Comparison of ENCODE assay signal across 14 cellular contexts in the genomic region with DNA sequence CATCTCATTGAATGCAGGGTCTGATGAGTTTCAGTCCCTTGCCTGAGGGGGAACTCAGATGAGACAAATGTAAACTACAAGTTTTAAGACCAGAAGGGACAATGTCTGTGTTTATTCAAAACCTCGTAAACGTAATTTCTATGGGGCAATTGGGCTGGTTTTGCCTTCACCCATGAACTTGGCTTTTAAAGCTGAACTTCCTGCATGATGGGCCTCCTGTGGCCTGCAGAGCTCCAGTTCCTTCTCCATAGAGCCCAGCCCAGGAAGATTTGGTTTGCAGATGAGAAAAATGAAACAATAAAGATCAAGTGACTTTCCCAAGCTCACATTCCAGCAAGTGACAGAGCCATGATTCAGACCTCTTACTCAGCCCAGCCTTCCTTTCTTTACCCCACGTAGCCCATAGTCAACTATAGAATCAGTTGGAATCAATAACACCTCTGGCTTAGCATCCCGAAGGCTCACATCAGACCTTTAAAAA.
A peak's percentile ranks its signal among the peaks of the same experiment; 100 is the strongest.
DNase-seq lines count a peak whose midpoint lies in the region; ATAC-seq, FAIRE-seq and TF ChIP-seq lines count a peak whose summit lies in the region.
"Had no signal": no experiment of that assay in that cellular context is flagged by ENCODE, and none has a peak within 500 bp of the region (broad histone marks: within the 10 kb centered on the region; RNA-seq: fewer than 3 reads in every experiment).

No MANE protein-coding gene starts in this region.

- H3K27ac Mint-ChIP-seq in astrocyte (ENCODE audit: unreplicated experiment) = peak overlapping the region; percentile 5
- H3K27ac Mint-ChIP-seq: activated naive CD8-positive, alpha-beta T cell treated with anti-CD3 and anti-CD28 coated beads, Interleukin-2, amount 50 U/mL, for 24 hours; CD4-positive, CD25-positive, alpha-beta regulatory T cell; stimulated activated naive CD8-positive, alpha-beta T cell treated with anti-CD3 and anti-CD28 coated beads, Interleukin-15, Interleukin-2, amounts not matched to agents 100 ng/mL and 50 ng/mL, for 24 hours had no signal

- peak overlapping the region; percentile 57 for H2AFZ ChIP-seq in astrocyte (ENCODE audit: low read depth, low read length)

- intact Hi-C loops in aorta (cut with DNase I) = no loop called here

- H3K9me3 Mint-ChIP-seq in astrocyte (ENCODE audit: unreplicated experiment) = no peaks in the 10 kb centered on the region

- DNase-seq in AG04450 (ENCODE audit: low read depth, low spot score) (peak; percentile 24), HS-5 (ENCODE audit: low read depth) (peak; percentile 95), astrocyte (ENCODE audit: low read depth) (peak; percentile 81), iris pigment epithelial cell (ENCODE audit: low read depth) (peak; percentile 80), suprapubic skin (ENCODE audit: low spot score in 2 of 2) (no peak), aorta (no peak)
- DNase-seq in activated CD4-positive, alpha-beta T cell treated with anti-CD3 and anti-CD28 coated beads for 1 hour = no peak
- DNase-seq: activated naive CD8-positive, alpha-beta T cell treated with anti-CD3 and anti-CD28 coated beads, Interleukin-2, amount 50 U/mL, for 24 hours; CD4-positive, CD25-positive, alpha-beta regulatory T cell; NCI-H1694 had no signal

- H3K4me3 Mint-ChIP-seq in astrocyte (ENCODE audit: unreplicated experiment) = no peak overlapping the region
- H3K4me3 Mint-ChIP-seq: activated naive CD8-positive, alpha-beta T cell treated with anti-CD3 and anti-CD28 coated beads, Interleukin-2, amount 50 U/mL, for 24 hours; CD4-positive, CD25-positive, alpha-beta regulatory T cell; stimulated activated naive CD8-positive, alpha-beta T cell treated with anti-CD3 and anti-CD28 coated beads, Interleukin-15, Interleukin-2, amounts not matched to agents 100 ng/mL and 50 ng/mL, for 24 hours had no signal

- peak overlapping the region; percentile 74 for H3K4me2 ChIP-seq in astrocyte (ENCODE audit: low read length)

- no peak overlapping the region for H3K4me3 ChIP-seq in AG04450 (ENCODE audit: low read depth, low read length)
- H3K4me3 ChIP-seq in astrocyte (ENCODE audit: insufficient read depth, low read depth, low read length) = peak overlapping the region; percentile 18
- H3K4me3 ChIP-seq in suprapubic skin = no peak overlapping the region
- H3K4me3 ChIP-seq in aorta (ENCODE audit: low read length in 2 of 2) = no peak overlapping the region
- H3K4me3 ChIP-seq: gastroesophageal sphincter had no signal

- POLR2A ChIA-PET in AG04450 (lab: Yijun Ruan, JAX) = no interaction called here

- H3K79me2 ChIP-seq in astrocyte (ENCODE audit: insufficient read depth, low read length) = no peaks in the 10 kb centered on the region

- no peak for TF ChIP-seq POLR2A in suprapubic skin (IDR thresholded peaks at IDR 0.05)

- H3K36me3 ChIP-seq in astrocyte (ENCODE audit: insufficient read depth, low read length) (no peaks in the 10 kb centered on the region), suprapubic skin (no peaks in the 10 kb centered on the region), aorta (ENCODE audit: control insufficient read depth in 1 of 2, insufficient read depth in 2 of 2, low read length in 1 of 2) (no peaks in the 10 kb centered on the region)
- H3K36me3 ChIP-seq: gastroesophageal sphincter had no signal

- H3K36me3 Mint-ChIP-seq in astrocyte (ENCODE audit: low read depth, unreplicated experiment) = no peaks in the 10 kb centered on the region
- H3K36me3 Mint-ChIP-seq: CD4-positive, CD25-positive, alpha-beta regulatory T cell had no signal

- peaks cover 18% of the 10 kb centered on the region for H3K4me1 Mint-ChIP-seq in astrocyte (ENCODE audit: low read depth, unreplicated experiment)

- ATAC-seq in aorta (ENCODE audit: low FRiP score) (no peak), GM18867 (IDR thresholded peaks at IDR 0.05; ENCODE audit: unreplicated experiment) (no peak)
- ATAC-seq: gastroesophageal sphincter, Right ventricle myocardium inferior had no signal

- H4K20me1 ChIP-seq in astrocyte (ENCODE audit: insufficient read depth, low read length) = no peaks in the 10 kb centered on the region

- H3K9ac ChIP-seq in astrocyte (ENCODE audit: low read length) = peak overlapping the region; percentile 38

- TF ChIP-seq CTCF in AG04450 (IDR thresholded peaks at IDR 0.05; ENCODE audit: low read depth, low read length) (no peak), astrocyte (IDR thresholded peaks at IDR 0.05; ENCODE audit: insufficient read depth, low read depth, low read length) (no peak), suprapubic skin (IDR thresholded peaks at IDR 0.05) (no peak)

- H3K27me3 ChIP-seq in AG04450 (ENCODE audit: control insufficient read depth, insufficient read depth, low read length) (no peaks in the 10 kb centered on the region), astrocyte (ENCODE audit: insufficient read depth, low read length) (no peaks in the 10 kb centered on the region), suprapubic skin (no peaks in the 10 kb centered on the region), aorta (ENCODE audit: control insufficient read depth in 1 of 2, insufficient read depth in 2 of 2, low read length in 1 of 2) (no peaks in the 10 kb centered on the region)
- H3K27me3 ChIP-seq: gastroesophageal sphincter had no signal

- H3K27ac ChIP-seq in AG04450 (ENCODE audit: low read depth, low read length) (peak overlapping the region; percentile 24), astrocyte (ENCODE audit: low read depth, low read length) (peak overlapping the region; percentile 87), suprapubic skin (no peak overlapping the region), aorta (ENCODE audit: low read depth in 1 of 2, low read length in 2 of 2) (no peak overlapping the region)
- H3K27ac ChIP-seq: gastroesophageal sphincter had no signal

- no peaks in the 10 kb centered on the region for H3K27me3 Mint-ChIP-seq in astrocyte (ENCODE audit: low read depth, unreplicated experiment)
- H3K27me3 Mint-ChIP-seq: activated naive CD8-positive, alpha-beta T cell treated with anti-CD3 and anti-CD28 coated beads, Interleukin-2, amount 50 U/mL, for 24 hours had no signal

- H3K4me1 ChIP-seq in astrocyte (ENCODE audit: insufficient read depth, low read length) (peaks cover 25% of the 10 kb centered on the region), suprapubic skin (no peaks in the 10 kb centered on the region), aorta (ENCODE audit: control insufficient read depth in 1 of 2, insufficient read depth in 2 of 2, low read length in 2 of 2) (no peaks in the 10 kb centered on the region)

- WGBS in suprapubic skin = 71% methylated on average over 4 of the region's 4 CpGs
- WGBS in aorta, 2 donors = 78 to 79% methylated on average over 4 of the region's 4 CpGs

- no peak for TF ChIP-seq EP300 in suprapubic skin (IDR thresholded peaks at IDR 0.05)

- peak; percentile 96 for FAIRE-seq in astrocyte (lab: Jason Lieb, UNC)

- CTCF ChIA-PET in AG04450 (lab: Charles Lee) = no interaction called here

- no peaks in the 10 kb centered on the region for H3K9me3 ChIP-seq in AG04450 (ENCODE audit: control insufficient read depth, insufficient read depth, low read length)
- H3K9me3 ChIP-seq in astrocyte (ENCODE audit: insufficient read depth, low read depth, low read length) = no peaks in the 10 kb centered on the region
- no peaks in the 10 kb centered on the region for H3K9me3 ChIP-seq in suprapubic skin
- peaks cover 1% of the 10 kb centered on the region for H3K9me3 ChIP-seq in aorta (ENCODE audit: control insufficient read depth, low read length)

Comparison
In these comparisons a context has a peak if more than half of its experiments do, and no peak if none do; other contexts are left out.
1. DNase-seq: peak in AG04450 (single experiment), HS-5 (single experiment), astrocyte (single experiment) and iris pigment epithelial cell (single experiment); none in suprapubic skin (0 of 2), activated CD4-positive, alpha-beta T cell treated with anti-CD3 and anti-CD28 coated beads for 1 hour (single experiment) and aorta (0 of 2).
2. H3K27ac ChIP-seq: peak in AG04450 (single experiment) and astrocyte (single experiment); none in suprapubic skin (single experiment) and aorta (0 of 2).